Comparison of ENCODE assay signal across 14 cellular contexts in the genomic region with DNA sequence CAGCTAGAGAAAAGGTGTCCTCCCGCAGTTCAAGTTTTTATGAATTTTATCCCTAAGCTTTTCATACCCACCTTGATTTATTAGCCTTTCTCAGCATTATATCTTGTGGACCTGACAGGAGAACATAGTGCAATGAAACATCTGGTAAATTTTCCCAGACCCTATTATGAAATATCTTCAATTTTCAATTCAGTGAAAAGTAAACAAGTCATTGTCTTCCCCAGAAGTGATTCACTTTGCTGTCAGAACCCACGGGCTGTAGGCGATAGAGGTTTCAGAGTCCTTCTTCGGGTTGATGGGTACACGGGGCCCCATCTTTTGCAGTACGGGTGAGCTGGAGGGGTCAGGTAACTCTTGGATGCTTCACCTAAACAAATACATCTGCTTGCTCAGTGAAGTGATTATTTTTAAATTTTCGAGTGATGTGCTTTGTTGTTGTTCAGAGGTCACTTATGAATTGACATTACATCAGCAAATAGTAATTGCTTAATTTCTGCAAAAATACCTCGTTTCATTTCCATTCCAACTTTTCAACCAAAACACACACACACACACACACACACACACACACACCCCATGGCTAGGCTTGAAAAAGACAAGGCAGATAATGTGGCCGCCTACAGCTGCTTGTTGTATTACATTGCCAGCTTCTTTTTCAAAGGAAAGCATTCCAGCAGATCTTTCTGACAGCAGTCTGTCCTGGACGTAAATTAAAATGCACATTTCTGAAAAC.
DNase-seq lines count a peak whose midpoint lies in the region; ATAC-seq and TF ChIP-seq lines count a peak whose summit lies in the region.
"Had no signal": no experiment of that assay in that cellular context is flagged by ENCODE, and none has a peak within 500 bp of the region (broad histone marks: within the 10 kb centered on the region; RNA-seq: fewer than 3 reads in every experiment).

No MANE protein-coding gene starts in this region.

- H3K4me3 Mint-ChIP-seq in MCF 10A (ENCODE audit: unreplicated experiment) (peak overlapping the region; percentile 57), immature natural killer cell (no peak overlapping the region)
- H3K4me3 Mint-ChIP-seq: activated CD4-positive, alpha-beta T cell treated with anti-CD3 and anti-CD28 coated beads, Interleukin-2, amount 10 ng/mL, durations not matched to agents 7 days and 5 days; T-helper 2 cell treated with Interferon-gamma antibody and Interleukin-4, amounts not matched to agents 5 μg/mL and 100 μg/mL, for 36 hours had no signal

- H3F3A ChIP-seq in PC-9 (ENCODE audit: insufficient read depth, low read depth) = no peaks in the 10 kb centered on the region

- H3K4me1 ChIP-seq in breast epithelium (no peaks in the 10 kb centered on the region), vagina (peaks cover 27% of the 10 kb centered on the region), PC-9 (replicated peaks; ENCODE audit: insufficient read depth) (no peaks in the 10 kb centered on the region)
- H3K4me1 ChIP-seq: testis had no signal

- H3K4me1 Mint-ChIP-seq in MCF 10A (ENCODE audit: insufficient read depth, unreplicated experiment) (peaks cover 27% of the 10 kb centered on the region), immature natural killer cell (peaks cover 0 to 2% of the 10 kb centered on the region in 2 donors)
- H3K4me1 Mint-ChIP-seq: activated CD4-positive, alpha-beta T cell treated with anti-CD3 and anti-CD28 coated beads, Interleukin-2, amount 10 ng/mL, durations not matched to agents 7 days and 5 days had no signal

- peak; percentile 82 for DNase-seq in MCF 10A (ENCODE audit: unreplicated experiment)
- DNase-seq in breast epithelium (ENCODE audit: low spot score in 2 of 2) = no peak
- DNase-seq in amniotic epithelial cell (ENCODE audit: low read depth) = peak; percentile 93
- DNase-seq in left ventricle myocardium superior = no peak
- DNase-seq in vagina (ENCODE audit: extremely low spot score in 2 of 2) = no peak
- no peak for DNase-seq in immature natural killer cell
- no peak for DNase-seq in PC-9
- DNase-seq: activated CD4-positive, alpha-beta T cell treated with anti-CD3 and anti-CD28 coated beads, Interleukin-2, amount 10 ng/mL, durations not matched to agents 7 days and 5 days; aorta; NCI-H526; nucleus accumbens; testis had no signal

- H3K9me3 Mint-ChIP-seq in MCF 10A (ENCODE audit: unreplicated experiment) (no peaks in the 10 kb centered on the region), immature natural killer cell (peaks cover 0 to 5% (median 0%) of the 10 kb centered on the region in 6 donors)
- H3K9me3 Mint-ChIP-seq: activated CD4-positive, alpha-beta T cell treated with anti-CD3 and anti-CD28 coated beads, Interleukin-2, amount 10 ng/mL, durations not matched to agents 7 days and 5 days; T-helper 2 cell treated with Interferon-gamma antibody and Interleukin-4, amounts not matched to agents 5 μg/mL and 100 μg/mL, for 36 hours had no signal

- H3K27ac ChIP-seq in breast epithelium = no peak overlapping the region
- H3K27ac ChIP-seq in vagina = peak overlapping the region; percentile 42
- H3K27ac ChIP-seq in PC-9 = no peak overlapping the region
- H3K27ac ChIP-seq: testis had no signal

- no peak for TF ChIP-seq POLR2A in breast epithelium (IDR thresholded peaks at IDR 0.05)
- TF ChIP-seq POLR2A in vagina (IDR thresholded peaks at IDR 0.05) = no peak

- BruUV-seq in MCF 10A (replicated peaks; lab: Mats Ljungman, UMichigan) (no TSS peak), PC-9 (replicated peaks; lab: Mats Ljungman, UMichigan) (no TSS peak)

- intact Hi-C loops in MCF 10A (cut with micrococcal nuclease) = loop anchor here (10.0 kb wide), 1 partner anchor 65 kb away; no protein-coding TSS in a partner anchor
- intact Hi-C loops in breast epithelium (cut with DNase I; ENCODE audit: low total_unique reads) = no loop called here
- intact Hi-C loops in left ventricle myocardium superior (cut with micrococcal nuclease) = no loop called here
- intact Hi-C loops in vagina (cut with DNase I) = no loop called here
- intact Hi-C loops in PC-9 (cut with micrococcal nuclease; ENCODE audit: unreplicated experiment) = no loop called here

- H3K4me3 ChIP-seq in breast epithelium = peak overlapping the region in 1 of 3 donors; percentile 1
- no peak overlapping the region for H3K4me3 ChIP-seq in vagina
- H3K4me3 ChIP-seq in PC-9 = no peak overlapping the region
- H3K4me3 ChIP-seq: testis had no signal

- H3K27me3 ChIP-seq in breast epithelium (no peaks in the 10 kb centered on the region), vagina (no peaks in the 10 kb centered on the region), PC-9 (ENCODE audit: insufficient read depth, low read depth) (no peaks in the 10 kb centered on the region)
- H3K27me3 ChIP-seq: testis had no signal

- H3K9me3 ChIP-seq in breast epithelium (no peaks in the 10 kb centered on the region), vagina (no peaks in the 10 kb centered on the region), PC-9 (ENCODE audit: insufficient read depth, low read depth) (no peaks in the 10 kb centered on the region)
- H3K9me3 ChIP-seq: testis had no signal

- no peaks in the 10 kb centered on the region for H3K79me2 ChIP-seq in PC-9 (ENCODE audit: low read depth)

- CTCF ChIA-PET in MCF 10A (lab: Yijun Ruan, JAX) (interaction anchor here (0.5 to 1.6 kb wide), 15 partner anchors 9 to 488 kb away, joined by 3 to 7 read pairs (median 3); a partner anchor contains a TSS), PC-9 (lab: Charles Lee) (no interaction called here)

- no peaks in the 10 kb centered on the region for H3K36me3 ChIP-seq in breast epithelium
- no peaks in the 10 kb centered on the region for H3K36me3 ChIP-seq in vagina
- no peaks in the 10 kb centered on the region for H3K36me3 ChIP-seq in PC-9 (ENCODE audit: low read depth)

- H3K4me2 ChIP-seq in PC-9 = no peak overlapping the region

- ATAC-seq in left ventricle myocardium superior (peak; percentile 63), GM21526 (IDR thresholded peaks at IDR 0.05; ENCODE audit: low FRiP score, unreplicated experiment) (no peak)

- no peaks in the 10 kb centered on the region for H3K9me2 ChIP-seq in PC-9 (ENCODE audit: insufficient read depth)

- no peak for TF ChIP-seq CTCF in MCF 10A (IDR thresholded peaks at IDR 0.05; ENCODE audit: unreplicated experiment)
- no peak for TF ChIP-seq CTCF in breast epithelium (IDR thresholded peaks at IDR 0.05)
- TF ChIP-seq CTCF in vagina (IDR thresholded peaks at IDR 0.05) = no peak
- TF ChIP-seq CTCF in PC-9 (conservative IDR thresholded peaks at IDR 0.05) = no peak

- H3K36me3 Mint-ChIP-seq in MCF 10A (ENCODE audit: insufficient read depth, unreplicated experiment) = no peaks in the 10 kb centered on the region
- no peaks in the 10 kb centered on the region for H3K36me3 Mint-ChIP-seq in immature natural killer cell

- H4K20me1 ChIP-seq in PC-9 (ENCODE audit: insufficient read depth) = no peaks in the 10 kb centered on the region

- H3K27ac Mint-ChIP-seq in MCF 10A (ENCODE audit: low read depth, unreplicated experiment) (peak overlapping the region; percentile 53), immature natural killer cell (no peak overlapping the region)
- H3K27ac Mint-ChIP-seq: activated CD4-positive, alpha-beta T cell treated with anti-CD3 and anti-CD28 coated beads, Interleukin-2, amount 10 ng/mL, durations not matched to agents 7 days and 5 days; T-helper 2 cell treated with Interferon-gamma antibody and Interleukin-4, amounts not matched to agents 5 μg/mL and 100 μg/mL, for 36 hours had no signal

- H2AFZ ChIP-seq in PC-9 = no peak overlapping the region

- POLR2A ChIA-PET in MCF 10A (lab: Yijun Ruan, JAX) (interaction anchor here (0.8 to 12.2 kb wide), 34 partner anchors 9 to 624 kb away, joined by 3 to 112 read pairs (median 4); a partner anchor contains a TSS), PC-9 (lab: Charles Lee; ENCODE audit: unreplicated experiment) (no interaction called here)

- H3K27me3 Mint-ChIP-seq in MCF 10A (ENCODE audit: insufficient read depth, unreplicated experiment) (no peaks in the 10 kb centered on the region), immature natural killer cell (ENCODE audit: low read depth in 3 of 3) (peaks cover 0 to 2% (median 2%) of the 10 kb centered on the region in 3 donors)

Comparison
In these comparisons a context has a peak if more than half of its experiments do, and no peak if none do; other contexts are left out.
1. DNase-seq: peak in MCF 10A (single experiment) and amniotic epithelial cell (single experiment); none in breast epithelium (0 of 2), left ventricle myocardium superior (single experiment), vagina (0 of 2), immature natural killer cell (0 of 3) and PC-9 (0 of 2).